Comparison of ENCODE assay signal across 19 cellular contexts in the genomic region with DNA sequence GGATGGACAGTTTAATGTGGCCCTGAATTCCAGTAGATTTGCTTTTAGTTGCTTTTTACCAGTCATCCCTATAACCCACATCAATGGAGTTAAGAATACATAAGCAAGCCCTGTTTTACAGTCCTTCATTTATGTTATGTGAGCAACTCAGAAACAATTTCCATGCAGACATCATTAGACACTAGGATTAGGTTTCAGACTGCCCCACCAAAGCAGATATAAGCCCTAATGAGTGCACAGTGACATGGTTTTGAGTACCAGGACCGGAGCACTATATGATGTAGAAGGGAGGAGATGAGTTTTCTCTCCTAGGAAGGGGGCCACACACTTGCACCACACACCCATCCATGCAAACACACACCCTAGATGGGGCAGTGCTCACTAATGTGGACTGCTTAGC. TPM values are rescaled to one million over a fixed set of nuclear protein-coding genes. Genes with fewer than 3 reads are reported as not detected.
A peak's percentile ranks its signal among the peaks of the same experiment; 100 is the strongest.
DNase-seq lines count a peak whose midpoint lies in the region; ATAC-seq and TF ChIP-seq lines count a peak whose summit lies in the region.
"Had no signal": no experiment of that assay in that cellular context is flagged by ENCODE, and none has a peak within 500 bp of the region (broad histone marks: within the 10 kb centered on the region; RNA-seq: fewer than 3 reads in every experiment).

No MANE protein-coding gene starts in this region.

- H3K36me3 ChIP-seq in PC-9 (ENCODE audit: low read depth) (no peaks in the 10 kb centered on the region), mesendoderm (ENCODE audit: control insufficient read depth, insufficient read depth, low read length) (no peaks in the 10 kb centered on the region), smooth muscle cell (ENCODE audit: low read depth) (no peaks in the 10 kb centered on the region)

- no peak overlapping the region for H4K8ac ChIP-seq in mesendoderm (ENCODE audit: low read depth, low read length)

- H3K18ac ChIP-seq in mesendoderm (ENCODE audit: low read length): no peak overlapping the region

- H2AFZ ChIP-seq in PC-9 (no peak overlapping the region), smooth muscle cell (ENCODE audit: low read depth) (no peak overlapping the region)

- H3K4me2 ChIP-seq in PC-9: 0 out of 2 replicates have a peak overlapping the region, but pooled peaks have one; percentile 1
- H3K4me2 ChIP-seq in mesendoderm (ENCODE audit: low read length): no peak overlapping the region
- H3K4me2 ChIP-seq in smooth muscle cell: peak overlapping the region; percentile 17
- H3K4me2 ChIP-seq: BLaER1 had no signal

- TF ChIP-seq CTCF in PC-9 (conservative IDR thresholded peaks at IDR 0.05) (no peak), smooth muscle cell (IDR thresholded peaks at IDR 0.05; ENCODE audit: borderline replicate concordance, insufficient read depth, poor library complexity, severe bottlenecking) (no peak), foreskin keratinocyte (conservative IDR thresholded peaks at IDR 0.05) (no peak)

- H3F3A ChIP-seq in PC-9 (ENCODE audit: insufficient read depth, low read depth) (0 out of 2 replicates have a peak, but pooled peaks cover 5% of the 10 kb centered on the region), smooth muscle cell (ENCODE audit: low read depth) (peaks cover 6% of the 10 kb centered on the region)

- no peak overlapping the region for H3K27ac ChIP-seq in PC-9
- no peak overlapping the region for H3K27ac ChIP-seq in mesendoderm (ENCODE audit: low read depth, low read length)
- peak overlapping the region; percentile 89 for H3K27ac ChIP-seq in smooth muscle cell (ENCODE audit: low read depth)
- H3K27ac ChIP-seq in foreskin keratinocyte: no peak overlapping the region
- H3K27ac ChIP-seq: BLaER1, HL-60 had no signal

- H3K79me1 ChIP-seq in mesendoderm (ENCODE audit: low read length): no peaks in the 10 kb centered on the region

- H3K9me3 ChIP-seq in PC-9 (ENCODE audit: insufficient read depth, low read depth) (0 out of 2 replicates have a peak, but pooled peaks cover 10% of the 10 kb centered on the region), smooth muscle cell (replicated peaks; ENCODE audit: low read depth) (no peaks in the 10 kb centered on the region)

- POLR2A ChIA-PET in PC-9 (lab: Charles Lee; ENCODE audit: unreplicated experiment): no interaction called here

- H2AK5ac ChIP-seq in mesendoderm (ENCODE audit: low read length): no peak overlapping the region

- ATAC-seq in GM21723 (IDR thresholded peaks at IDR 0.05; ENCODE audit: unreplicated experiment) (no peak), foreskin keratinocyte (no peak)

- H2BK5ac ChIP-seq in mesendoderm (ENCODE audit: low read length): no peak overlapping the region

- intact Hi-C loops in PC-9 (cut with micrococcal nuclease; ENCODE audit: unreplicated experiment): loop anchor here (5.0 kb wide), 1 partner anchor 83 kb away; no protein-coding TSS in a partner anchor

- H3K27me3 ChIP-seq in PC-9 (ENCODE audit: insufficient read depth, low read depth) (no peaks in the 10 kb centered on the region), mesendoderm (ENCODE audit: insufficient read depth, low read length, poor library complexity) (no peaks in the 10 kb centered on the region), smooth muscle cell (ENCODE audit: low read depth) (no peaks in the 10 kb centered on the region), foreskin keratinocyte (no peaks in the 10 kb centered on the region)
- H3K27me3 ChIP-seq: BLaER1 had no signal

- BruUV-seq in PC-9 (replicated peaks; lab: Mats Ljungman, UMichigan): no TSS peak

- H3K4me1 ChIP-seq in PC-9 (replicated peaks; ENCODE audit: insufficient read depth) (peaks cover 25% of the 10 kb centered on the region), mesendoderm (ENCODE audit: control insufficient read depth, low read depth, low read length) (no peaks in the 10 kb centered on the region), smooth muscle cell (ENCODE audit: low read depth) (peaks cover 11% of the 10 kb centered on the region), foreskin keratinocyte (no peaks in the 10 kb centered on the region)

- no peak overlapping the region for H4K5ac ChIP-seq in mesendoderm (ENCODE audit: low read length)

- H3K79me2 ChIP-seq in PC-9 (ENCODE audit: low read depth): 0 out of 2 replicates have a peak, but pooled peaks cover 11% of the 10 kb centered on the region
- H3K79me2 ChIP-seq in mesendoderm (ENCODE audit: control insufficient read depth, insufficient read depth, low read length): no peaks in the 10 kb centered on the region
- peaks cover 37% of the 10 kb centered on the region for H3K79me2 ChIP-seq in smooth muscle cell (ENCODE audit: low read depth)

- no peak overlapping the region for H2BK120ac ChIP-seq in mesendoderm (ENCODE audit: low read depth, low read length)

- DNase-seq in NCI-H2171 treated with DMSO at 0.1 percent for 48 hours (lab: John Stamatoyannopoulos, UW) (peak; percentile 78), NCI-H2171 (lab: John Stamatoyannopoulos, UW) (no peak), PC-9 (no peak), mesendoderm (no peak), smooth muscle cell (lab: John Stamatoyannopoulos, UW; ENCODE audit: unreplicated experiment) (no peak), NK-92 (lab: John Stamatoyannopoulos, UW; ENCODE audit: unreplicated experiment) (no peak), foreskin keratinocyte (no peak)
- DNase-seq: CD4-positive, CD25-positive, alpha-beta regulatory T cell; NCI-H1048; NCI-H1417 treated with DMSO at 0.1 percent for 48 hours; NCI-H187 treated with DMSO at 0.1 percent for 48 hours; NCI-H2107; NCI-H226; NCI-H526; Right ventricle myocardium superior had no signal

- H3K9me2 ChIP-seq in PC-9 (ENCODE audit: insufficient read depth): no peaks in the 10 kb centered on the region

- CTCF ChIA-PET in PC-9 (lab: Charles Lee): no interaction called here

- H3K4me3 ChIP-seq in PC-9: no peak overlapping the region
- no peak overlapping the region for H3K4me3 ChIP-seq in mesendoderm (ENCODE audit: low read length)
- no peak overlapping the region for H3K4me3 ChIP-seq in smooth muscle cell
- H3K4me3 ChIP-seq: BLaER1 had no signal

- H3K23ac ChIP-seq in mesendoderm (ENCODE audit: low read length): no peak overlapping the region

- H3K9ac ChIP-seq in mesendoderm (ENCODE audit: low read length): no peak overlapping the region
- H3K9ac ChIP-seq in smooth muscle cell (ENCODE audit: low read depth): peak overlapping the region; percentile 42
- H3K9ac ChIP-seq: BLaER1 had no signal

- H4K20me1 ChIP-seq in PC-9 (ENCODE audit: insufficient read depth) (no peaks in the 10 kb centered on the region), smooth muscle cell (ENCODE audit: low read depth) (no peaks in the 10 kb centered on the region)
- H4K20me1 ChIP-seq: BLaER1 had no signal

- no peak overlapping the region for H2BK15ac ChIP-seq in mesendoderm (replicated peaks; ENCODE audit: low read depth)

- no peak overlapping the region for H3K4ac ChIP-seq in mesendoderm (ENCODE audit: low read depth, low read length)

- peak overlapping the region; percentile 42 for H3K56ac ChIP-seq in mesendoderm (ENCODE audit: low read length)

- WGBS in mesendoderm (ENCODE audit: extremely low coverage, insufficient coverage, low lambda C conversion rate): no CpG with 5 or more reads among the region's 1 CpG
- 0% methylated on average over 1 of the region's 1 CpG for WGBS in smooth muscle cell (ENCODE audit: low lambda C conversion rate)

RNA-seq across cellular contexts. Expression of a gene that starts 15.5 kb away (rescaled TPM):
- total RNA-seq in PC-9 (2021) (28.8 and 34.9 TPM in 2 replicates), smooth muscle cell (31.0 and 50.1 TPM in 2 replicates), foreskin keratinocyte (5.1 and 12.0 TPM in 2 replicates)
- 4.5 TPM for polyA plus RNA-seq in mesendoderm (2013, experiment 1 of 2)
- 4.9 TPM for polyA plus RNA-seq in mesendoderm (2013, experiment 2 of 2)
- polyA plus RNA-seq in smooth muscle cell (30.4 and 48.2 TPM in 2 replicates), foreskin keratinocyte (3.5 and 6.8 TPM in 2 replicates)
- total RNA-seq: CD4-positive, CD25-positive, alpha-beta regulatory T cell; T-helper 1 cell treated with Interleukin-12 subunit alpha and Interleukin-12 subunit beta and Interleukin-4 antibody, amounts not matched to agents 30 ng/mL and 1 ng/mL, for 36 hours had no signal
- polyA plus RNA-seq: CD4-positive, CD25-positive, alpha-beta regulatory T cell had no signal
